Comparison of ENCODE assay signal across 14 cellular contexts in genomic region chr1:32902535-32902920, GRCh38. TPM values are rescaled to one million over a fixed set of nuclear protein-coding genes. Genes with fewer than 3 reads are reported as not detected.
DNase-seq lines count a peak whose midpoint lies in the region; ATAC-seq and TF ChIP-seq lines count a peak whose summit lies in the region.
"Had no signal": no experiment of that assay in that cellular context is flagged by ENCODE, and none has a peak within 500 bp of the region (broad histone marks: within the 10 kb centered on the region; RNA-seq: fewer than 3 reads in every experiment).

No MANE protein-coding gene starts in this region.

- H3K27ac Mint-ChIP-seq in activated naive CD4-positive, alpha-beta T cell treated with anti-CD3 and anti-CD28 coated beads, Interleukin-2, amount 10 ng/mL, durations not matched to agents 7 days and 5 days, result no peak overlapping the region
- no peak overlapping the region for H3K27ac Mint-ChIP-seq in T-cell
- no peak overlapping the region for H3K27ac Mint-ChIP-seq in mesothelial cell of epicardium
- no peak overlapping the region for H3K27ac Mint-ChIP-seq in stimulated activated naive B cell treated with anti-CD40 and anti-IgM and Interleukin-4, amounts not matched to agents 10 μg/mL and 1 μg/mL and 100 μg/mL, for 72 hours

- H3K4me1 Mint-ChIP-seq in activated naive CD4-positive, alpha-beta T cell treated with anti-CD3 and anti-CD28 coated beads, Interleukin-2, amount 10 ng/mL, durations not matched to agents 7 days and 5 days, result peaks cover 10% of the 10 kb centered on the region
- H3K4me1 Mint-ChIP-seq in T-cell (peaks cover 8 to 13% (median 11%) of the 10 kb centered on the region in 3 donors), mesothelial cell of epicardium (peaks cover 11% of the 10 kb centered on the region)
- peaks cover 5 to 11% of the 10 kb centered on the region in 2 donors for H3K4me1 Mint-ChIP-seq in stimulated activated naive B cell treated with anti-CD40 and anti-IgM and Interleukin-4, amounts not matched to agents 10 μg/mL and 1 μg/mL and 100 μg/mL, for 72 hours

- peak overlapping the region; percentile 49 for H3K4me3 Mint-ChIP-seq in activated naive CD4-positive, alpha-beta T cell treated with anti-CD3 and anti-CD28 coated beads, Interleukin-2, amount 10 ng/mL, durations not matched to agents 7 days and 5 days
- H3K4me3 Mint-ChIP-seq in T-cell (peak overlapping the region; percentile 57 to 74 (median 60)), mesothelial cell of epicardium (peak overlapping the region; percentile 61)
- H3K4me3 Mint-ChIP-seq in stimulated activated naive B cell treated with anti-CD40 and anti-IgM and Interleukin-4, amounts not matched to agents 10 μg/mL and 1 μg/mL and 100 μg/mL, for 72 hours, result peak overlapping the region; percentile 56 to 81

- POLR2A ChIA-PET in T-cell (lab: Charles Lee), result no interaction called here

- intact Hi-C loops in Right ventricle myocardium inferior (cut with DNase I), result no loop called here

- CTCF ChIA-PET in activated naive CD4-positive, alpha-beta T cell treated with anti-CD3 and anti-CD28 coated beads, Interleukin-2, amount 10 ng/mL, durations not matched to agents 7 days and 5 days (lab: Charles Lee), result no interaction called here
- CTCF ChIA-PET in T-cell (lab: Charles Lee), result no interaction called here

- no peaks in the 10 kb centered on the region for H3K9me3 Mint-ChIP-seq in activated naive CD4-positive, alpha-beta T cell treated with anti-CD3 and anti-CD28 coated beads, Interleukin-2, amount 10 ng/mL, durations not matched to agents 7 days and 5 days
- no peaks in the 10 kb centered on the region for H3K9me3 Mint-ChIP-seq in T-cell
- H3K9me3 Mint-ChIP-seq in mesothelial cell of epicardium, result no peaks in the 10 kb centered on the region
- H3K9me3 Mint-ChIP-seq in stimulated activated naive B cell treated with anti-CD40 and anti-IgM and Interleukin-4, amounts not matched to agents 10 μg/mL and 1 μg/mL and 100 μg/mL, for 72 hours, result no peaks in the 10 kb centered on the region

- no peaks in the 10 kb centered on the region for H3K36me3 Mint-ChIP-seq in activated naive CD4-positive, alpha-beta T cell treated with anti-CD3 and anti-CD28 coated beads, Interleukin-2, amount 10 ng/mL, durations not matched to agents 7 days and 5 days
- H3K36me3 Mint-ChIP-seq in T-cell, result no peaks in the 10 kb centered on the region
- no peaks in the 10 kb centered on the region for H3K36me3 Mint-ChIP-seq in mesothelial cell of epicardium
- no peaks in the 10 kb centered on the region for H3K36me3 Mint-ChIP-seq in stimulated activated naive B cell treated with anti-CD40 and anti-IgM and Interleukin-4, amounts not matched to agents 10 μg/mL and 1 μg/mL and 100 μg/mL, for 72 hours

- peaks cover 72% of the 10 kb centered on the region for H3K27me3 Mint-ChIP-seq in activated naive CD4-positive, alpha-beta T cell treated with anti-CD3 and anti-CD28 coated beads, Interleukin-2, amount 10 ng/mL, durations not matched to agents 7 days and 5 days
- H3K27me3 Mint-ChIP-seq in T-cell, result peaks cover 39 to 49% of the 10 kb centered on the region in 2 donors
- no peaks in the 10 kb centered on the region for H3K27me3 Mint-ChIP-seq in mesothelial cell of epicardium (ENCODE audit: low read depth)
- peaks cover 38 to 56% of the 10 kb centered on the region in 2 donors for H3K27me3 Mint-ChIP-seq in stimulated activated naive B cell treated with anti-CD40 and anti-IgM and Interleukin-4, amounts not matched to agents 10 μg/mL and 1 μg/mL and 100 μg/mL, for 72 hours

- no peak for ATAC-seq in T-cell (replicated peaks in 1 of 4)
- ATAC-seq in stimulated activated naive B cell treated with anti-CD40 and anti-IgM and Interleukin-4, amounts not matched to agents 10 μg/mL and 1 μg/mL and 100 μg/mL, for 72 hours (replicated peaks), result no peak
- no peak for ATAC-seq in HG02973 (IDR thresholded peaks at IDR 0.05; ENCODE audit: unreplicated experiment)
- no peak for ATAC-seq in Right ventricle myocardium inferior
- ATAC-seq: left lung, psoas muscle had no signal

- TF ChIP-seq CTCF in mesothelial cell of epicardium (IDR thresholded peaks at IDR 0.05; ENCODE audit: unreplicated experiment), result no peak

- no peak for DNase-seq in activated naive CD4-positive, alpha-beta T cell treated with anti-CD3 and anti-CD28 coated beads, Interleukin-2, amount 10 ng/mL, durations not matched to agents 7 days and 5 days
- DNase-seq in activated naive CD4-positive, alpha-beta T cell treated with Interleukin-2 at 50 U/mL for 16 hours, result no peak
- no peak for DNase-seq in T-cell
- no peak for DNase-seq in mesothelial cell of epicardium (ENCODE audit: low spot score in 2 of 2, unreplicated experiment in 2 of 2)
- no peak for DNase-seq in stimulated activated naive B cell treated with anti-CD40 and anti-IgM and Interleukin-4, amounts not matched to agents 10 μg/mL and 1 μg/mL and 100 μg/mL, for 72 hours
- DNase-seq in HK-2 (ENCODE audit: unreplicated experiment), result no peak
- no peak for DNase-seq in Right ventricle myocardium inferior (ENCODE audit: missing footprints)
- DNase-seq: activated CD4-positive, CD25-positive, alpha-beta regulatory T cell; Karpas-422; left lung; NCI-H1105; NCI-H2171; psoas muscle had no signal

RNA-seq across cellular contexts. Expression of gene TMEM54, which starts 1.3 kb away (rescaled TPM):
- under 1 TPM in 2 of 5 donors, not detected in 3; 0.35 to 0.64 TPM for total RNA-seq in T-cell
- 46.5 to 49.0 TPM (median 47.7 TPM) in 3 replicates for total RNA-seq in mesothelial cell of epicardium
- 10.9 TPM for total RNA-seq in Right ventricle myocardium inferior

RNA-seq across cellular contexts. Expression of gene HPCA, which starts 16.2 kb away (rescaled TPM):
- total RNA-seq in T-cell, result under 1 TPM in 2 of 5 donors, not detected in 3; 0.45 to 0.54 TPM
- 2.3 to 2.9 TPM (median 2.9 TPM) in 3 replicates for total RNA-seq in mesothelial cell of epicardium
- not detected for total RNA-seq in Right ventricle myocardium inferior
- total RNA-seq: psoas muscle had no signal

RNA-seq across cellular contexts. Expression of gene FNDC5, which starts 31.8 kb away (rescaled TPM):
- not detected for total RNA-seq in T-cell
- total RNA-seq in mesothelial cell of epicardium, result 162 to 165 TPM (median 164 TPM) in 3 replicates
- total RNA-seq in Right ventricle myocardium inferior, result 139 TPM

Comparison
In these comparisons a context has a peak if more than half of its experiments do, and no peak if none do; other contexts are left out.
1. RNA of gene FNDC5, which starts 31.8 kb away (total RNA-seq): 162 to 165 TPM in mesothelial cell of epicardium and 139 TPM in Right ventricle myocardium inferior (single experiment); not detected in T-cell; every median in the first group is over 100 times any median in the second.
2. Peak in every context shown above with its lines, with median percentiles within 50 percentile points of each other: H3K4me3 Mint-ChIP-seq.